ENCODE assay signal across 3 cellular contexts in genomic region chr1:219020846-219021245, GRCh38.
A peak's percentile ranks its signal among the peaks of the same experiment; 100 is the strongest.
TF ChIP-seq lines count a peak whose summit lies in the region.

No MANE protein-coding gene starts in this region.

TF ChIP-seq in HepG2, 621 proteins besides CTCF, POLR2A, EP300 and RAD21:
- peak in 1 of 2 experiments; percentile 73; a peak in 2 of 4 replicates for TF ChIP-seq MAFK (conservative IDR thresholded peaks at IDR 0.05 in 1 of 2, IDR thresholded peaks at IDR 0.05 in 1 of 2; ENCODE audit: low read length in 2 of 2)
- peak; percentile 28; the same call in 1 of the 2 replicates for TF ChIP-seq MAFF (IDR thresholded peaks at IDR 0.05; ENCODE audit: low read depth, low read length)
- TF ChIP-seq JUN (CRISPR knock-in tag; IDR thresholded peaks at IDR 0.05) = no peak
- no peak for TF ChIP-seq HCFC1 (IDR thresholded peaks at IDR 0.05; ENCODE audit: low read depth, low read length)

TF ChIP-seq in IMR-90, 13 proteins besides CTCF, POLR2A, EP300 and RAD21:
- peak; percentile 50; the same call in 1 of the 2 replicates for TF ChIP-seq MAFK (IDR thresholded peaks at IDR 0.05; ENCODE audit: low read depth, low read length)
- no peak for TF ChIP-seq NFE2L2 (IDR thresholded peaks at IDR 0.05; ENCODE audit: low read depth, low read length)

TF ChIP-seq in K562, 482 proteins besides CTCF, POLR2A, EP300 and RAD21:
- TF ChIP-seq CREB5 (CRISPR knock-in tag; IDR thresholded peaks at IDR 0.05) = no peak
- TF ChIP-seq BACH1 (tag; IDR thresholded peaks at IDR 0.05) = no peak
- TF ChIP-seq ZNF316 (IDR thresholded peaks at IDR 0.05) = peak; percentile 52
- no peak for TF ChIP-seq ZNF140 (CRISPR knock-in tag; IDR thresholded peaks at IDR 0.05)
- no peak for TF ChIP-seq PBX2 (CRISPR knock-in tag; IDR thresholded peaks at IDR 0.05; ENCODE audit: low read depth)
- no peak for TF ChIP-seq PBX2 (tag; conservative IDR thresholded peaks at IDR 0.05; ENCODE audit: low read depth)
